ENCODE assay signal across 24 cellular contexts in the genomic region with DNA sequence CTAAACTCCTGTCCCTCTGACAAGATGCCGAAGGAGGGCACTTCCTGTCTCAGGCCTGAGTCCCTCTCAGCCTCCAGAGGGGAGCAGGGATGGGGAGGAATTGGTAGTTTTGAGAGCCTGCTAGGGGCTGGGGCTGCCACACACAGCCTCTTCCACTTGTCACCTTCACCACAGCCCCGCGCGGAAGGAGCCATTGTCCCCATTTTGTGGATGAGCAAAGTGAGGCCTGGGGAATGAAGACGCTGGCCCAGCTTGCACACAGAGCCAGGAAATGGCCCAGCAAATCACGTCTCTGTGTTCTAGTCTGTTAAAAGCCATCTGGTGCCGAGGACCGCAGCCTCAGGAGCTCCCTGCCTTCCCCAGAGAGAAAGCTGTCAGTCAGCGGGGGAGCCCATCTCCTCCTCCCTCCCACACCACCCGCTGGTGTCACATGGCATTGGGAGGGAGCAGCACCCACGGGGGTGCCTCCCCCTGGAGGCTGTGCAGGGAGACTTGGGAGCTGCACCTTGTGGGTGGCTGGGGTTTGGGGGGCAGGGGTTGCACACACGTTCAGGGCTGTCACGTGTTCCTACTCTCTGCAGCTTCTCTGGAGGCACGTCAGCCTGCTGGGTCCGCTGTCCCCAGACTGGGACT. TPM values are rescaled to one million over a fixed set of nuclear protein-coding genes. Genes with fewer than 3 reads are reported as not detected.
DNase-seq lines count a peak whose midpoint lies in the region; ATAC-seq, FAIRE-seq and TF ChIP-seq lines count a peak whose summit lies in the region.
"Had no signal": no experiment of that assay in that cellular context is flagged by ENCODE, and none has a peak within 500 bp of the region (broad histone marks: within the 10 kb centered on the region; RNA-seq: fewer than 3 reads in every experiment).

No MANE protein-coding gene starts in this region.

- no peaks in the 10 kb centered on the region for H3K9me2 ChIP-seq in SK-N-SH

- H3K27me3 Mint-ChIP-seq in activated CD8-positive, alpha-beta T cell treated with anti-CD3 and anti-CD28 coated beads, Interleukin-2, amount 10 ng/mL, durations not matched to agents 7 days and 5 days (ENCODE audit: low read depth) = no peaks in the 10 kb centered on the region
- H3K27me3 Mint-ChIP-seq: activated naive CD4-positive, alpha-beta T cell treated with anti-CD3 and anti-CD28 coated beads, Interleukin-2, amount 50 U/mL, for 24 hours had no signal

- no peak for TF ChIP-seq CTCF in SK-N-SH (IDR thresholded peaks at IDR 0.05)

- H2AFZ ChIP-seq in SK-N-SH (ENCODE audit: low read depth) = no peak overlapping the region

- 68% methylated on average over 10 of the region's 15 CpGs for WGBS in SK-N-SH (ENCODE audit: low lambda C conversion rate)

- no peaks in the 10 kb centered on the region for H3K9me3 Mint-ChIP-seq in activated CD8-positive, alpha-beta T cell treated with anti-CD3 and anti-CD28 coated beads, Interleukin-2, amount 10 ng/mL, durations not matched to agents 7 days and 5 days (ENCODE audit: insufficient read depth)
- H3K9me3 Mint-ChIP-seq: activated naive CD4-positive, alpha-beta T cell treated with anti-CD3 and anti-CD28 coated beads, Interleukin-2, amount 50 U/mL, for 24 hours; CD8-positive, alpha-beta memory T cell; H9; naive thymus-derived CD4-positive, alpha-beta T cell; T-helper 2 cell treated with Interferon-gamma antibody and Interleukin-4, amounts not matched to agents 5 μg/mL and 100 μg/mL, for 36 hours had no signal

- no peak; the same call in 2 of the 3 replicates for ATAC-seq in SK-N-SH treated with all-trans-retinoic acid at 6 μM for 48 hours
- peak; percentile 57 for ATAC-seq in activated CD8-positive, alpha-beta T cell treated with anti-CD3 and anti-CD28 coated beads, Interleukin-2, amount 10 ng/mL, durations not matched to agents 7 days and 5 days
- ATAC-seq in HG03159 (IDR thresholded peaks at IDR 0.05; ENCODE audit: unreplicated experiment) = no peak
- ATAC-seq: naive thymus-derived CD4-positive, alpha-beta T cell had no signal

- no peak overlapping the region for H3K27ac Mint-ChIP-seq in activated CD8-positive, alpha-beta T cell treated with anti-CD3 and anti-CD28 coated beads, Interleukin-2, amount 10 ng/mL, durations not matched to agents 7 days and 5 days
- H3K27ac Mint-ChIP-seq: activated naive CD4-positive, alpha-beta T cell treated with anti-CD3 and anti-CD28 coated beads, Interleukin-2, amount 50 U/mL, for 24 hours; CD8-positive, alpha-beta memory T cell; naive thymus-derived CD4-positive, alpha-beta T cell; T-helper 2 cell treated with Interferon-gamma antibody and Interleukin-4, amounts not matched to agents 5 μg/mL and 100 μg/mL, for 36 hours had no signal

- H3K4me2 ChIP-seq in SK-N-SH = no peak overlapping the region

- H3K4me1 ChIP-seq in SK-N-SH (ENCODE audit: control insufficient read depth in 1 of 2, insufficient read depth in 2 of 2, low read depth in 1 of 2, low read length in 1 of 2) = no peaks in the 10 kb centered on the region
- H3K4me1 ChIP-seq: breast epithelium, esophagus squamous epithelium had no signal

- DNase-seq in SK-N-SH (peak; percentile 57), putamen (ENCODE audit: low spot score) (peak; percentile 82), SW480 (ENCODE audit: low spot score) (no peak), GM12892 (ENCODE audit: insufficient read length) (no peak)
- peak; percentile 77 for DNase-seq in Jurkat, Clone E6-1 (ENCODE audit: low read depth, low spot score)
- DNase-seq in activated CD8-positive, alpha-beta T cell treated with anti-CD3 and anti-CD28 coated beads, Interleukin-2, amount 10 ng/mL, durations not matched to agents 7 days and 5 days = no peak
- DNase-seq: activated CD4-positive, alpha-beta T cell treated with anti-CD3 and anti-CD28 coated beads for 4 hours; activated T-cell treated with anti-CD3 and anti-CD28 coated beads for 4 hours; CD8-positive, alpha-beta memory T cell; esophagus squamous epithelium; H9; MV-4-11; naive thymus-derived CD4-positive, alpha-beta T cell; NK-92 treated with Interleukin-12 subunit alpha and Interleukin-12 subunit beta, amount 100 ng/mL, for 24 hours; SHP77 treated with DMSO at 0.1 percent for 48 hours had no signal

- no peaks in the 10 kb centered on the region for H3K27me3 ChIP-seq in SK-N-SH (ENCODE audit: insufficient read depth)
- H3K27me3 ChIP-seq: breast epithelium had no signal

- H3K9ac ChIP-seq in SK-N-SH = no peak overlapping the region

- no peak for TF ChIP-seq EP300 in SK-N-SH (IDR thresholded peaks at IDR 0.05; ENCODE audit: borderline replicate concordance in 1 of 2, low read depth in 1 of 2, low read length in 1 of 2)

- no peak overlapping the region for H3K27ac ChIP-seq in SK-N-SH (ENCODE audit: low read depth in 2 of 2, low read length in 1 of 2)
- H3K27ac ChIP-seq: breast epithelium, esophagus squamous epithelium had no signal

- H3K4me3 ChIP-seq in SK-N-SH (ENCODE audit: low read depth in 2 of 2, low read length in 1 of 2) = no peak overlapping the region
- no peak overlapping the region; the same call in 1 of the 2 replicates for H3K4me3 ChIP-seq in Jurkat, Clone E6-1 (ENCODE audit: low read length)
- H3K4me3 ChIP-seq: breast epithelium, esophagus squamous epithelium had no signal

- H3K4me3 Mint-ChIP-seq in activated CD8-positive, alpha-beta T cell treated with anti-CD3 and anti-CD28 coated beads, Interleukin-2, amount 10 ng/mL, durations not matched to agents 7 days and 5 days = no peak overlapping the region
- H3K4me3 Mint-ChIP-seq: activated naive CD4-positive, alpha-beta T cell treated with anti-CD3 and anti-CD28 coated beads, Interleukin-2, amount 50 U/mL, for 24 hours; CD8-positive, alpha-beta memory T cell; H9; naive thymus-derived CD4-positive, alpha-beta T cell; T-helper 2 cell treated with Interferon-gamma antibody and Interleukin-4, amounts not matched to agents 5 μg/mL and 100 μg/mL, for 36 hours had no signal

- H3K9me3 ChIP-seq in SK-N-SH = no peaks in the 10 kb centered on the region
- H3K9me3 ChIP-seq: breast epithelium, esophagus squamous epithelium had no signal

- no peak for TF ChIP-seq RAD21 in SK-N-SH (IDR thresholded peaks at IDR 0.05; ENCODE audit: low read length)

- no peaks in the 10 kb centered on the region for H3K79me2 ChIP-seq in SK-N-SH (ENCODE audit: insufficient read depth)

- H3F3A ChIP-seq in SK-N-SH (replicated peaks; ENCODE audit: insufficient read depth) = no peaks in the 10 kb centered on the region

- H3K36me3 Mint-ChIP-seq in activated CD8-positive, alpha-beta T cell treated with anti-CD3 and anti-CD28 coated beads, Interleukin-2, amount 10 ng/mL, durations not matched to agents 7 days and 5 days (ENCODE audit: low read depth) = no peaks in the 10 kb centered on the region
- H3K36me3 Mint-ChIP-seq: activated naive CD4-positive, alpha-beta T cell treated with anti-CD3 and anti-CD28 coated beads, Interleukin-2, amount 50 U/mL, for 24 hours; CD8-positive, alpha-beta memory T cell; naive thymus-derived CD4-positive, alpha-beta T cell had no signal

- H4K20me1 ChIP-seq in SK-N-SH (ENCODE audit: insufficient read depth) = no peaks in the 10 kb centered on the region

- no peaks in the 10 kb centered on the region for H3K4me1 Mint-ChIP-seq in activated CD8-positive, alpha-beta T cell treated with anti-CD3 and anti-CD28 coated beads, Interleukin-2, amount 10 ng/mL, durations not matched to agents 7 days and 5 days (ENCODE audit: low read depth)
- H3K4me1 Mint-ChIP-seq: activated naive CD4-positive, alpha-beta T cell treated with anti-CD3 and anti-CD28 coated beads, Interleukin-2, amount 50 U/mL, for 24 hours; CD8-positive, alpha-beta memory T cell; H9 had no signal

- no peaks in the 10 kb centered on the region for H3K36me3 ChIP-seq in SK-N-SH (replicated peaks in 1 of 2; ENCODE audit: control insufficient read depth in 1 of 2, insufficient read depth in 2 of 2, low read length in 1 of 2)
- H3K36me3 ChIP-seq: breast epithelium, esophagus squamous epithelium had no signal

- CTCF ChIA-PET in SK-N-SH (lab: Yijun Ruan, JAX) = interaction anchor here (0.7 to 3.9 kb wide), 9 partner anchors 8 to 224 kb away, joined by 3 to 31 read pairs (median 4); no protein-coding TSS in a partner anchor
- CTCF ChIA-PET in activated CD8-positive, alpha-beta T cell treated with anti-CD3 and anti-CD28 coated beads, Interleukin-2, amount 10 ng/mL, durations not matched to agents 7 days and 5 days (lab: Charles Lee) = interaction anchor here (1.8 kb wide), 1 partner anchor 224 kb away, joined by 4 read pairs; no protein-coding TSS in a partner anchor

- FAIRE-seq in GM12892 (lab: Jason Lieb, UNC) = no peak

- TF ChIP-seq POLR2A in GM12892 (IDR thresholded peaks at IDR 0.05; ENCODE audit: low read depth, low read length) = no peak

- POLR2A ChIA-PET in SK-N-SH (lab: Yijun Ruan, JAX) = no interaction called here
- POLR2A ChIA-PET in activated CD8-positive, alpha-beta T cell treated with anti-CD3 and anti-CD28 coated beads, Interleukin-2, amount 10 ng/mL, durations not matched to agents 7 days and 5 days (lab: Charles Lee) = interaction anchor here (0.6 to 0.9 kb wide), 3 partner anchors 118 to 340 kb away, joined by 3 read pairs; no protein-coding TSS in a partner anchor

TF ChIP-seq in SK-N-SH treated with all-trans-retinoic acid at 6 μM for 48 hours, 23 proteins besides CTCF, POLR2A, EP300 and RAD21 (continues in another document):
- TF ChIP-seq ZC3H10 (CRISPR knock-in tag; IDR thresholded peaks at IDR 0.05) (no peak), SNAI2 (CRISPR knock-in tag; IDR thresholded peaks at IDR 0.05) (no peak), OSR1 (CRISPR knock-in tag; IDR thresholded peaks at IDR 0.05) (no peak)

RNA-seq across cellular contexts. Expression of a gene that starts 34.6 kb away (rescaled TPM):
- polyA plus RNA-seq in SK-N-SH (2012; rRNA removed) = 0.13 and 0.30 TPM in 2 replicates
- 0.10 and 0.21 TPM in 2 replicates for polyA plus RNA-seq in SK-N-SH (2012; cell fraction: cytosol; rRNA removed)
- polyA plus RNA-seq in SK-N-SH (2012; cell fraction: nucleus; rRNA removed) = 0.49 and 0.54 TPM in 2 replicates
- polyA plus RNA-seq in Jurkat, Clone E6-1 (2012; ENCODE audit: insufficient read depth, insufficient read length) = 0.68 TPM
- total RNA-seq in activated CD8-positive, alpha-beta T cell treated with anti-CD3 and anti-CD28 coated beads, Interleukin-2, amount 10 ng/mL, durations not matched to agents 7 days and 5 days = under 1 TPM; 0.08 TPM
- not detected for polyA plus RNA-seq in GM12892 (2012; ENCODE audit: missing spikeins)
- total RNA-seq: G401, lung microvascular endothelial cell had no signal
- polyA plus RNA-seq: CD8-positive, alpha-beta memory T cell had no signal

RNA-seq across cellular contexts. Expression of a gene that starts 41.9 kb away (rescaled TPM):
- 0.86 and 0.95 TPM in 2 replicates for polyA plus RNA-seq in SK-N-SH (2012; rRNA removed)
- polyA plus RNA-seq in SK-N-SH (2012; cell fraction: cytosol; rRNA removed) = 0.59 and 0.71 TPM in 2 replicates
- polyA plus RNA-seq in SK-N-SH (2012; cell fraction: nucleus; rRNA removed) = 0.21 and 0.29 TPM in 2 replicates
- not detected for polyA plus RNA-seq in Jurkat, Clone E6-1 (2012; ENCODE audit: insufficient read depth, insufficient read length)
- total RNA-seq in activated CD8-positive, alpha-beta T cell treated with anti-CD3 and anti-CD28 coated beads, Interleukin-2, amount 10 ng/mL, durations not matched to agents 7 days and 5 days = not detected
- polyA plus RNA-seq in GM12892 (2012; ENCODE audit: missing spikeins) = not detected
- total RNA-seq: G401, lung microvascular endothelial cell, renal cortical epithelial cell, subcutaneous adipose tissue had no signal
- polyA plus RNA-seq: CD8-positive, alpha-beta memory T cell; naive thymus-derived CD4-positive, alpha-beta T cell had no signal

Comparison
In these comparisons a context has a peak if more than half of its experiments do, and no peak if none do; other contexts are left out.
1. DNase-seq: peak in SK-N-SH (single experiment), Jurkat, Clone E6-1 (single experiment) and putamen (single experiment); none in activated CD8-positive, alpha-beta T cell treated with anti-CD3 and anti-CD28 coated beads, Interleukin-2, amount 10 ng/mL, durations not matched to agents 7 days and 5 days (single experiment), SW480 (single experiment) and GM12892 (single experiment).